32 cellular contexts compared by ENCODE assay signal in genomic region chr20:10408427-10408826, GRCh38.
"Had no signal": no experiment of that assay in that cellular context is flagged by ENCODE, and none has a peak within 500 bp of the region (broad histone marks: within the 10 kb centered on the region; RNA-seq: fewer than 3 reads in every experiment).

No MANE protein-coding gene starts in this region.

- H3K27me3 ChIP-seq: adrenal gland, ascending aorta, body of pancreas, brain microvascular endothelial cell, breast epithelium, cardiac muscle cell had no signal

- H3K27ac ChIP-seq: adrenal gland, ascending aorta, body of pancreas, brain microvascular endothelial cell, breast epithelium, cardiac muscle cell had no signal

- H3K9me3 ChIP-seq: adrenal gland, ascending aorta, body of pancreas, breast epithelium had no signal

- H3K4me3 ChIP-seq: adrenal gland, ascending aorta, body of pancreas, breast epithelium, cardiac muscle cell had no signal

- H3K36me3 ChIP-seq: breast epithelium had no signal

- DNase-seq: activated effector memory CD4-positive, alpha-beta T cell treated with anti-CD3 and anti-CD28 coated beads, Interleukin-2, amount 50 U/mL, for 16 hours; activated effector memory CD4-positive, alpha-beta T cell treated with Interleukin-2 at 50 U/mL for 16 hours; activated gamma-delta T cell; activated gamma-delta T cell treated with Interleukin-2 at 50 U/mL for 16 hours; activated naive CD4-positive, alpha-beta T cell; activated naive CD4-positive, alpha-beta T cell treated with anti-CD3 and anti-CD28 coated beads for 36 hours; activated naive CD4-positive, alpha-beta T cell treated with anti-CD3 and anti-CD28 coated beads, Interleukin-2, amount 10 ng/mL, durations not matched to agents 7 days and 5 days; activated naive CD4-positive, alpha-beta T cell treated with anti-CD3 and anti-CD28 coated beads, Interleukin-2, amount 50 U/mL, for 16 hours; activated naive CD4-positive, alpha-beta T cell treated with Interleukin-2 at 50 U/mL for 16 hours; activated naive CD8-positive, alpha-beta T cell treated with anti-CD3 and anti-CD28 coated beads for 36 hours; activated naive CD8-positive, alpha-beta T cell treated with anti-CD3 and anti-CD28 coated beads, Interleukin-2, amount 10 ng/mL, durations not matched to agents 7 days and 5 days; activated naive CD8-positive, alpha-beta T cell treated with anti-CD3 and anti-CD28 coated beads, Interleukin-2, amount 50 U/mL, for 24 hours; activated T-cell treated with anti-CD3 and anti-CD28 coated beads, Interleukin-2, amount 50 U/mL, for 4 hours; activated T-cell treated with anti-CD3 and anti-CD28 coated beads, Interleukin-2, amount 50 U/mL, for 48 hours; activated T-cell treated with anti-CD3 and anti-CD28 coated beads, Interleukin-2, amount 50 U/mL, for 72 hours; adrenal gland; amniotic stem cell; amygdala; anterior cingulate cortex; aorta; body of pancreas; brain microvascular endothelial cell; central memory CD4-positive, alpha-beta T cell; cerebellar nuclear complex had no signal

- ATAC-seq: activated naive CD4-positive, alpha-beta T cell treated with anti-CD3 and anti-CD28 coated beads, Interleukin-2, amount 50 U/mL, for 72 hours; activated naive CD8-positive, alpha-beta T cell treated with anti-CD3 and anti-CD28 coated beads, Interleukin-2, amount 50 U/mL, for 24 hours; activated T-cell treated with anti-CD3 and anti-CD28 coated beads, Interleukin-2, amount 50 U/mL, for 4 hours; activated T-cell treated with anti-CD3 and anti-CD28 coated beads, Interleukin-2, amount 50 U/mL, for 72 hours; activated T-helper 17 cell treated with anti-CD3 and anti-CD28 coated beads, Interleukin-2, amount 50 U/mL, for 72 hours; body of pancreas had no signal

- FAIRE-seq: astrocyte, bronchial epithelial cell, colon had no signal

- H3K4me1 ChIP-seq: adrenal gland, ascending aorta, breast epithelium had no signal
